7 cellular contexts compared by ENCODE assay signal in genomic region chrX:71067079-71067478, GRCh38. TPM values are rescaled to one million over a fixed set of nuclear protein-coding genes. Genes with fewer than 3 reads are reported as not detected.
DNase-seq lines count a peak whose midpoint lies in the region; ATAC-seq and TF ChIP-seq lines count a peak whose summit lies in the region.

No MANE protein-coding gene starts in this region.

- H3K4me3 Mint-ChIP-seq in activated T-helper 2 cell treated with anti-CD3 and anti-CD28 coated beads, Interferon-gamma antibody, Interleukin-2, Interleukin-4, amounts not matched to agents 10 μg/mL and 5 μg/mL and 100 μg/mL, durations not matched to agents 14 hours and 24 hours and 36 hours (ENCODE audit: low read depth), result peak overlapping the region; percentile 99
- H3K4me3 Mint-ChIP-seq in stimulated activated naive CD8-positive, alpha-beta T cell treated with anti-CD3 and anti-CD28 coated beads, Interleukin-15, amount 100 ng/mL, for 72 hours, result peak overlapping the region; percentile 90 to 96

- peak overlapping the region; percentile 53; the same call in 1 of the 2 replicates for H3K9ac ChIP-seq in HUES48 (ENCODE audit: low read depth, low read length)

- H3K27ac Mint-ChIP-seq in activated T-helper 2 cell treated with anti-CD3 and anti-CD28 coated beads, Interferon-gamma antibody, Interleukin-2, Interleukin-4, amounts not matched to agents 10 μg/mL and 5 μg/mL and 100 μg/mL, durations not matched to agents 14 hours and 24 hours and 36 hours, result no peak overlapping the region
- no peak overlapping the region for H3K27ac Mint-ChIP-seq in stimulated activated naive CD8-positive, alpha-beta T cell treated with anti-CD3 and anti-CD28 coated beads, Interleukin-15, amount 100 ng/mL, for 72 hours

- no peak for TF ChIP-seq CTCF in GM10266 (IDR thresholded peaks at IDR 0.05; ENCODE audit: control insufficient read depth, insufficient read depth, low read depth, missing control alignments)

- H3K9me3 ChIP-seq in HUES48 (ENCODE audit: control insufficient read depth, insufficient read depth, low read length), result peaks cover 26% of the 10 kb centered on the region

- H3K27me3 Mint-ChIP-seq in activated T-helper 2 cell treated with anti-CD3 and anti-CD28 coated beads, Interferon-gamma antibody, Interleukin-2, Interleukin-4, amounts not matched to agents 10 μg/mL and 5 μg/mL and 100 μg/mL, durations not matched to agents 14 hours and 24 hours and 36 hours (ENCODE audit: low read depth), result peaks cover 1% of the 10 kb centered on the region
- H3K27me3 Mint-ChIP-seq in stimulated activated naive CD8-positive, alpha-beta T cell treated with anti-CD3 and anti-CD28 coated beads, Interleukin-15, amount 100 ng/mL, for 72 hours, result no peaks in the 10 kb centered on the region

- H3K4me1 ChIP-seq in HUES48 (ENCODE audit: control insufficient read depth, insufficient read depth, low read length), result no peaks in the 10 kb centered on the region

- H3K9me3 Mint-ChIP-seq in activated T-helper 2 cell treated with anti-CD3 and anti-CD28 coated beads, Interferon-gamma antibody, Interleukin-2, Interleukin-4, amounts not matched to agents 10 μg/mL and 5 μg/mL and 100 μg/mL, durations not matched to agents 14 hours and 24 hours and 36 hours, result no peaks in the 10 kb centered on the region
- H3K9me3 Mint-ChIP-seq in stimulated activated naive CD8-positive, alpha-beta T cell treated with anti-CD3 and anti-CD28 coated beads, Interleukin-15, amount 100 ng/mL, for 72 hours, result no peaks in the 10 kb centered on the region

- H3K36me3 Mint-ChIP-seq in activated T-helper 2 cell treated with anti-CD3 and anti-CD28 coated beads, Interferon-gamma antibody, Interleukin-2, Interleukin-4, amounts not matched to agents 10 μg/mL and 5 μg/mL and 100 μg/mL, durations not matched to agents 14 hours and 24 hours and 36 hours (ENCODE audit: low read depth), result peaks cover 23% of the 10 kb centered on the region

- peak overlapping the region; percentile 88 for H3K4me3 ChIP-seq in HUES48 (ENCODE audit: low read depth, low read length)

- no peaks in the 10 kb centered on the region for H3K27me3 ChIP-seq in HUES48 (ENCODE audit: control insufficient read depth, insufficient read depth, low read length)

- no peak for ATAC-seq in stimulated activated naive CD8-positive, alpha-beta T cell treated with anti-CD3 and anti-CD28 coated beads, Interleukin-15, amount 100 ng/mL, for 72 hours

- intact Hi-C loops in activated T-helper 2 cell treated with anti-CD3 and anti-CD28 coated beads, Interferon-gamma antibody, Interleukin-2, Interleukin-4, amounts not matched to agents 10 μg/mL and 5 μg/mL and 100 μg/mL, durations not matched to agents 14 hours and 24 hours and 36 hours (cut with micrococcal nuclease), result no loop called here

- H3K36me3 ChIP-seq in HUES48 (ENCODE audit: control insufficient read depth, insufficient read depth, low read length), result peaks cover 9% of the 10 kb centered on the region; the same call in 1 of the 2 replicates

- peaks cover 15% of the 10 kb centered on the region for H3K4me1 Mint-ChIP-seq in activated T-helper 2 cell treated with anti-CD3 and anti-CD28 coated beads, Interferon-gamma antibody, Interleukin-2, Interleukin-4, amounts not matched to agents 10 μg/mL and 5 μg/mL and 100 μg/mL, durations not matched to agents 14 hours and 24 hours and 36 hours (ENCODE audit: low read depth)
- peaks cover 22% of the 10 kb centered on the region for H3K4me1 Mint-ChIP-seq in stimulated activated naive CD8-positive, alpha-beta T cell treated with anti-CD3 and anti-CD28 coated beads, Interleukin-15, amount 100 ng/mL, for 72 hours

- DNase-seq in activated T-helper 2 cell treated with anti-CD3 and anti-CD28 coated beads, Interferon-gamma antibody, Interleukin-2, Interleukin-4, amounts not matched to agents 10 μg/mL and 5 μg/mL and 100 μg/mL, durations not matched to agents 14 hours and 24 hours and 36 hours (ENCODE audit: low spot score), result no peak
- peak; percentile 1 for DNase-seq in inferior parietal cortex (ENCODE audit: extremely low spot score)
- DNase-seq in stimulated activated naive CD8-positive, alpha-beta T cell treated with anti-CD3 and anti-CD28 coated beads, Interleukin-15, amount 100 ng/mL, for 72 hours, result no peak
- no peak for DNase-seq in DMS 273 treated with DMSO at 0.1 percent for 48 hours (lab: John Stamatoyannopoulos, UW)
- DNase-seq in GM10266 (ENCODE audit: extremely low spot score), result no peak
- DNase-seq in activated CD4-positive, alpha-beta T cell treated with anti-CD3 and anti-CD28 coated beads, Interleukin-2, amount 50 U/mL, for 1 hour, result no peak

- H3K27ac ChIP-seq in HUES48 (ENCODE audit: low read depth, low read length), result peak overlapping the region; percentile 86

RNA-seq across cellular contexts. Expression of gene SNX12, which starts 1.1 kb away (rescaled TPM):
- total RNA-seq in activated T-helper 2 cell treated with anti-CD3 and anti-CD28 coated beads, Interferon-gamma antibody, Interleukin-2, Interleukin-4, amounts not matched to agents 10 μg/mL and 5 μg/mL and 100 μg/mL, durations not matched to agents 14 hours and 24 hours and 36 hours, result 49.9 and 50.1 TPM in 2 replicates

RNA-seq across cellular contexts. Expression of gene FOXO4, which starts 28.6 kb away (rescaled TPM):
- 10.6 and 11.6 TPM in 2 replicates for total RNA-seq in activated T-helper 2 cell treated with anti-CD3 and anti-CD28 coated beads, Interferon-gamma antibody, Interleukin-2, Interleukin-4, amounts not matched to agents 10 μg/mL and 5 μg/mL and 100 μg/mL, durations not matched to agents 14 hours and 24 hours and 36 hours

RNA-seq across cellular contexts. Expression of gene CXorf65, which starts 39.5 kb away (rescaled TPM):
- total RNA-seq in activated T-helper 2 cell treated with anti-CD3 and anti-CD28 coated beads, Interferon-gamma antibody, Interleukin-2, Interleukin-4, amounts not matched to agents 10 μg/mL and 5 μg/mL and 100 μg/mL, durations not matched to agents 14 hours and 24 hours and 36 hours, result 22.7 and 26.3 TPM in 2 replicates

RNA-seq across cellular contexts. Expression of gene IL2RG, which starts 44.3 kb away (rescaled TPM):
- total RNA-seq in activated T-helper 2 cell treated with anti-CD3 and anti-CD28 coated beads, Interferon-gamma antibody, Interleukin-2, Interleukin-4, amounts not matched to agents 10 μg/mL and 5 μg/mL and 100 μg/mL, durations not matched to agents 14 hours and 24 hours and 36 hours, result 358 and 366 TPM in 2 replicates

RNA-seq across cellular contexts. Expression of gene MED12, which starts 51.3 kb away (rescaled TPM):
- 71.1 and 71.3 TPM in 2 replicates for total RNA-seq in activated T-helper 2 cell treated with anti-CD3 and anti-CD28 coated beads, Interferon-gamma antibody, Interleukin-2, Interleukin-4, amounts not matched to agents 10 μg/mL and 5 μg/mL and 100 μg/mL, durations not matched to agents 14 hours and 24 hours and 36 hours
